8 cellular contexts compared by ENCODE assay signal in the genomic region with DNA sequence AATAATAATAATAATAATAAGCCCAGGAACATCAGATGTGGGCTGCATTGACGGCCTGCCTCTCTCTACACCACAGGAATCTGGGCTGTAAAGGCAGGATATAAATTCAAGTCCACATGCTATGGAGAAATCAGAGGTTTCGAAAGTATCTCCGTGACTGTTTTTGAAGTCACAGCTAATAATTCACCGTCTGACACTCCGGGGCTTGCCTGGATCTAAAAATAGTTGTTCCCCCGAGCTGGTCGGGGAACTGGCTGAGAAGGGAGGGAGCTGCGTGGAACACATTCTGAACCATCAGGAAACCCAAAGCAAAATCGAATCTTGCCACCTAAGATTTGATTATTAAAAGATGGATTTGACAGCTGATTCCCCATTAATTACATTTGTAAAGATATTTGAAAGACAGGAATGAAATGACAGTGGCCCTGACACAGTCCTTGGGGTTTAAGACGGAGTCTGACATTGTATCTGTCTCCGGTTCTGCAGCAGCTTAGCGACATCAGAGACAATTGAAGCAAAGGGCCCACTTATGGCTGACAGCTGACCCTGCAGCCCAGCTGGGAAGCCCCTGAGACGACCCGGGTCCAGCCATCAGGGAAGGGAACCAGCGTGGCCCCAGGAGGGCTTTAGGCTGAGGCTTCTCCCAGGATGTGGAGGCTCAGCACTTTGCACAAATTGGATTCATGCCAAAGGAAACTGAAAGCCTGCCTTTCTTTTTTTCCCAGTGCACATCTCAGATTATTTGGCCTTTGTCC. TPM values are rescaled to one million over a fixed set of nuclear protein-coding genes. Genes with fewer than 3 reads are reported as not detected.
DNase-seq lines count a peak whose midpoint lies in the region; ATAC-seq and TF ChIP-seq lines count a peak whose summit lies in the region.

No MANE protein-coding gene starts in this region.

- H3K36me3 ChIP-seq in neutrophil: no peaks in the 10 kb centered on the region

- no peaks in the 10 kb centered on the region for H3K9me3 ChIP-seq in neutrophil

- peak; percentile 80 for DNase-seq in GM04504 (ENCODE audit: low read depth)
- no peak for DNase-seq in NK-92 treated with Interleukin-12 subunit alpha and Interleukin-12 subunit beta, amount 100 ng/mL, for 24 hours (lab: John Stamatoyannopoulos, UW)
- DNase-seq in activated effector memory CD4-positive, alpha-beta T cell treated with anti-CD3 and anti-CD28 coated beads, Interleukin-2, amount 50 U/mL, for 16 hours: no peak
- no peak for DNase-seq in NCI-H526 treated with DMSO at 0.1 percent for 48 hours (lab: John Stamatoyannopoulos, UW)

- TF ChIP-seq EP300 in Ishikawa (IDR thresholded peaks at IDR 0.05; ENCODE audit: borderline replicate concordance): no peak

- no peak for TF ChIP-seq RAD21 in Ishikawa (IDR thresholded peaks at IDR 0.05; ENCODE audit: low read depth)

- peak overlapping the region; percentile 19 to 43 for H3K4me3 ChIP-seq in neutrophil (ENCODE audit: low read depth in 1 of 2, low read length in 1 of 2)

- no peaks in the 10 kb centered on the region for H3K27me3 ChIP-seq in neutrophil

- no peak for TF ChIP-seq CTCF in neutrophil (IDR thresholded peaks at IDR 0.05)

- peaks cover 18 to 28% of the 10 kb centered on the region in 2 experiments for H3K4me1 ChIP-seq in neutrophil (ENCODE audit: control insufficient read depth in 1 of 2, insufficient read depth in 1 of 2, low read depth in 1 of 2, low read length in 1 of 2)

- ATAC-seq in esophagus mucosa (peak; percentile 35), HG03442 (IDR thresholded peaks at IDR 0.05; ENCODE audit: unreplicated experiment) (no peak)

- H3K27ac ChIP-seq in neutrophil: peak overlapping the region; percentile 68

TF ChIP-seq in Ishikawa, 13 proteins besides CTCF, POLR2A, EP300 and RAD21:
- TF ChIP-seq FOXM1 (IDR thresholded peaks at IDR 0.05; ENCODE audit: borderline replicate concordance, low read depth): no peak
- TF ChIP-seq EGR1 (IDR thresholded peaks at IDR 0.05): no peak
- peak; percentile 36; the same call in 1 of the 2 replicates for TF ChIP-seq NFIC (IDR thresholded peaks at IDR 0.05)

RNA-seq across cellular contexts. Expression of a gene that starts 35.2 kb away (rescaled TPM):
- 98.5 TPM for total RNA-seq in esophagus mucosa
